ENCODE assay signal across 17 cellular contexts in the genomic region with DNA sequence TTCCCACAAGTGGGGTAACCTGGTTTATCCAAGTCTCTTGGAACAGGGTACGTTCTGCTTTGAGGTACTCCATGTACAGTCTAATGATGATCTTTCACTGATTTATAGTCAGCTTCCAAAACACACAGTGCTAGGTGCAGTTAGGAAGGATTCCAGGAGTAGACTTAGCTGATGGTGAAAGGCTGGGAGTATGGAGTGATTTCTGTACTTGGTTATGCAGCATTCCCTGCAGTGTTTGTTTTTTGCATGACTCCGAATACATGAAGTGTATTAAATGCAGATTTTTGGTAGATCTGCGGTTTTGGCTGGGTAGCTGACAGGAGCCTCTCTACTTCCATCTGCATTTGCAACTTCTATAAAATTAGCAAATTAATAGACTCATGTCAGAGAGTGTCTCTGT. TPM values are rescaled to one million over a fixed set of nuclear protein-coding genes. Genes with fewer than 3 reads are reported as not detected.
DNase-seq lines count a peak whose midpoint lies in the region; ATAC-seq, FAIRE-seq and TF ChIP-seq lines count a peak whose summit lies in the region.
"Had no signal": no experiment of that assay in that cellular context is flagged by ENCODE, and none has a peak within 500 bp of the region (broad histone marks: within the 10 kb centered on the region; RNA-seq: fewer than 3 reads in every experiment).

No MANE protein-coding gene starts in this region.

- TF ChIP-seq CTCF in nephron progenitor cell (IDR thresholded peaks at IDR 0.05), result no peak

- peak overlapping the region; percentile 89 for H3K27ac Mint-ChIP-seq in activated T-cell treated with anti-CD3 and anti-CD28 coated beads, Interleukin-2, amount 50 U/mL, for 24 hours
- H3K27ac Mint-ChIP-seq in activated T-helper 17 cell treated with anti-CD3 and anti-CD28 coated beads, Interleukin-2, amount 50 U/mL, for 72 hours, result no peak overlapping the region
- H3K27ac Mint-ChIP-seq in nephron progenitor cell, result peak overlapping the region; percentile 31

- H3K27me3 Mint-ChIP-seq in activated T-cell treated with anti-CD3 and anti-CD28 coated beads, Interleukin-2, amount 50 U/mL, for 24 hours, result no peaks in the 10 kb centered on the region
- no peaks in the 10 kb centered on the region for H3K27me3 Mint-ChIP-seq in activated T-helper 17 cell treated with anti-CD3 and anti-CD28 coated beads, Interleukin-2, amount 50 U/mL, for 72 hours
- peaks cover 4% of the 10 kb centered on the region for H3K27me3 Mint-ChIP-seq in nephron progenitor cell (ENCODE audit: low read depth, poor library complexity)

- peaks cover 49% of the 10 kb centered on the region for H3K4me1 Mint-ChIP-seq in activated T-cell treated with anti-CD3 and anti-CD28 coated beads, Interleukin-2, amount 50 U/mL, for 24 hours (ENCODE audit: low read depth)
- H3K4me1 Mint-ChIP-seq in activated T-helper 17 cell treated with anti-CD3 and anti-CD28 coated beads, Interleukin-2, amount 50 U/mL, for 72 hours, result peaks cover 15% of the 10 kb centered on the region
- peaks cover 39% of the 10 kb centered on the region for H3K4me1 Mint-ChIP-seq in nephron progenitor cell

- no peak overlapping the region for H3K4me3 Mint-ChIP-seq in activated T-cell treated with anti-CD3 and anti-CD28 coated beads, Interleukin-2, amount 50 U/mL, for 24 hours
- H3K4me3 Mint-ChIP-seq in activated T-helper 17 cell treated with anti-CD3 and anti-CD28 coated beads, Interleukin-2, amount 50 U/mL, for 72 hours, result peak overlapping the region; percentile 22
- no peak overlapping the region for H3K4me3 Mint-ChIP-seq in nephron progenitor cell

- no peaks in the 10 kb centered on the region for H3K9me3 Mint-ChIP-seq in activated T-cell treated with anti-CD3 and anti-CD28 coated beads, Interleukin-2, amount 50 U/mL, for 24 hours
- no peaks in the 10 kb centered on the region for H3K9me3 Mint-ChIP-seq in activated T-helper 17 cell treated with anti-CD3 and anti-CD28 coated beads, Interleukin-2, amount 50 U/mL, for 72 hours
- no peaks in the 10 kb centered on the region for H3K9me3 Mint-ChIP-seq in nephron progenitor cell

- TF ChIP-seq POLR2A in GM12892 (IDR thresholded peaks at IDR 0.05; ENCODE audit: low read depth, low read length), result 0 out of 2 replicates have a peak, but pooled peaks have one; percentile 3

- no peak for DNase-seq in activated T-cell treated with anti-CD3 and anti-CD28 coated beads, Interleukin-2, amount 50 U/mL, for 24 hours
- DNase-seq in activated T-cell treated with anti-CD3 and anti-CD28 coated beads for 4 hours, result no peak
- no peak for DNase-seq in GM12892 (ENCODE audit: insufficient read length)
- no peak for DNase-seq in nephron progenitor cell
- no peak for DNase-seq in NCI-H146 treated with DMSO at 0.1 percent for 48 hours (lab: John Stamatoyannopoulos, UW; ENCODE audit: unreplicated experiment)
- DNase-seq in AG20443 (ENCODE audit: low spot score), result no peak
- DNase-seq in stimulated activated CD4-positive, alpha-beta T cell treated with anti-CD3 and anti-CD28 coated beads, Interleukin-15, amount 100 ng/mL, for 24 hours, result no peak
- DNase-seq: activated CD4-positive, alpha-beta T cell treated with anti-CD3 and anti-CD28 coated beads for 4 hours; activated T-cell treated with anti-CD3 and anti-CD28 coated beads, Interleukin-2, amount 50 U/mL, for 1 hour; amygdala; caudate nucleus; foreskin melanocyte; NCI-H1694; SJCRH30; T1000 had no signal

- FAIRE-seq in GM12892 (lab: Jason Lieb, UNC), result no peak

- ATAC-seq in activated T-helper 17 cell treated with anti-CD3 and anti-CD28 coated beads, Interleukin-2, amount 50 U/mL, for 72 hours (replicated peaks), result no peak
- ATAC-seq: HCT116 had no signal

- peaks cover 74% of the 10 kb centered on the region for H3K36me3 Mint-ChIP-seq in activated T-cell treated with anti-CD3 and anti-CD28 coated beads, Interleukin-2, amount 50 U/mL, for 24 hours (ENCODE audit: low read depth)
- H3K36me3 Mint-ChIP-seq in activated T-helper 17 cell treated with anti-CD3 and anti-CD28 coated beads, Interleukin-2, amount 50 U/mL, for 72 hours (ENCODE audit: low read depth), result peaks cover 80% of the 10 kb centered on the region
- H3K36me3 Mint-ChIP-seq in nephron progenitor cell (ENCODE audit: low read depth), result peaks cover 56% of the 10 kb centered on the region

RNA-seq across cellular contexts. Expression of gene HMGN2, which starts 3.7 kb away (rescaled TPM):
- polyA plus RNA-seq in GM12892 (2012; ENCODE audit: missing spikeins), result 621 TPM
- total RNA-seq in activated T-helper 17 cell treated with anti-CD3 and anti-CD28 coated beads, Interleukin-2, amount 50 U/mL, for 72 hours, result 100 to 1,000 TPM; 551 to 805 TPM

RNA-seq across cellular contexts. Expression of gene DHDDS, which starts 43.9 kb away (rescaled TPM):
- polyA plus RNA-seq in GM12892 (2012; ENCODE audit: missing spikeins), result 26.1 TPM
- total RNA-seq in activated T-helper 17 cell treated with anti-CD3 and anti-CD28 coated beads, Interleukin-2, amount 50 U/mL, for 72 hours, result 10 to 100 TPM; 55.7 to 56.6 TPM

RNA-seq across cellular contexts. Expression of gene RPS6KA1, which starts 53.6 kb away (rescaled TPM):
- polyA plus RNA-seq in GM12892 (2012; ENCODE audit: missing spikeins), result 56.6 TPM
- 100 to 1,000 TPM; 154 to 211 TPM for total RNA-seq in activated T-helper 17 cell treated with anti-CD3 and anti-CD28 coated beads, Interleukin-2, amount 50 U/mL, for 72 hours
